8 cellular contexts compared by ENCODE assay signal in the genomic region with DNA sequence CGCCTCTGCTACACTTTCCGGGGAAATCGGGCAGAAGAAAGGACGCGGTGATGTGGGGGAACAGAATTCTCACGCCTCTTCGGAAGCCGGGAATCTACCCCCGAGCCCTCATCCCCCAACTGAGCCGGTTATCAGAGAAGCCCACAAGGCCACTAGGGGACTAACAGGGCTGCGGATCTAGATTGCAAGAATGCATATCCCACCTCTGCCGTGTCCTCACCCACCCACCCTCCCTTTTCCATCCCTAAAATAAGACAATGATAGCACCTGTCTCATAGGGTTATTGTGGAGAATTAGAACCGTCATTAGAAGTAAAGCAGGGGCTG. TPM values are rescaled to one million over a fixed set of nuclear protein-coding genes. Genes with fewer than 3 reads are reported as not detected.
DNase-seq lines count a peak whose midpoint lies in the region; ATAC-seq, FAIRE-seq and TF ChIP-seq lines count a peak whose summit lies in the region.

No MANE protein-coding gene starts in this region.

- H2AFZ ChIP-seq in OCI-LY1 (ENCODE audit: low read length), result no peak overlapping the region

- H3F3A ChIP-seq in OCI-LY1 (ENCODE audit: insufficient read depth, low read length), result no peaks in the 10 kb centered on the region

- H3K27me3 Mint-ChIP-seq in Calu3 (ENCODE audit: unreplicated experiment) (no peaks in the 10 kb centered on the region), endodermal cell (ENCODE audit: insufficient read depth) (no peaks in the 10 kb centered on the region)

- WGBS in endodermal cell (ENCODE audit: insufficient coverage in 1 of 2, insufficient read length in 1 of 2), 2 experiments, result 0 to 5% methylated on average over 11 to 13 of the region's 13 CpGs
- 4 to 10% (median 6%) methylated on average over 13 of the region's 13 CpGs for WGBS in ovary, 3 donors

- H3K79me2 ChIP-seq in OCI-LY1 (ENCODE audit: insufficient read depth, low read length), result no peaks in the 10 kb centered on the region

- H3K36me3 ChIP-seq in OCI-LY1 (ENCODE audit: insufficient read depth, low read length) (peaks cover 29% of the 10 kb centered on the region), endodermal cell (ENCODE audit: control insufficient read depth, insufficient read depth, low read length) (peaks cover 31% of the 10 kb centered on the region), ovary (no peaks in the 10 kb centered on the region)

- H3K9me3 Mint-ChIP-seq in Calu3 (ENCODE audit: low read depth, unreplicated experiment) (no peaks in the 10 kb centered on the region), endodermal cell (no peaks in the 10 kb centered on the region)

- DNase-seq in Calu3 (no peak), endodermal cell (no peak), ovary (no peak), kidney tubule cell (ENCODE audit: low spot score) (no peak), foreskin keratinocyte (no peak), RCC 7860 (ENCODE audit: low spot score) (no peak)

- peak overlapping the region; percentile 89 for H3K27ac Mint-ChIP-seq in Calu3 (ENCODE audit: unreplicated experiment)
- H3K27ac Mint-ChIP-seq in endodermal cell, result peak overlapping the region; percentile 98

- CTCF ChIA-PET in Calu3 (lab: Charles Lee), result interaction anchor here (0.8 to 1.4 kb wide), 4 partner anchors 22 to 139 kb away, joined by 3 to 5 read pairs (median 3); a partner anchor contains a TSS

- no peaks in the 10 kb centered on the region for H4K20me1 ChIP-seq in OCI-LY1 (ENCODE audit: insufficient read depth, low read length)

- ATAC-seq in GM19351 (IDR thresholded peaks at IDR 0.05; ENCODE audit: unreplicated experiment), result no peak
- ATAC-seq in foreskin keratinocyte, result no peak

- H3K4me1 ChIP-seq in OCI-LY1 (ENCODE audit: insufficient read depth, low read length, severe bottlenecking), result peaks cover 51% of the 10 kb centered on the region
- no peaks in the 10 kb centered on the region for H3K4me1 ChIP-seq in endodermal cell (ENCODE audit: control insufficient read depth, insufficient read depth, low read length)
- peaks cover 10% of the 10 kb centered on the region for H3K4me1 ChIP-seq in ovary (ENCODE audit: insufficient read depth)
- no peaks in the 10 kb centered on the region for H3K4me1 ChIP-seq in foreskin keratinocyte

- H3K27ac ChIP-seq in OCI-LY1 (ENCODE audit: low read depth, low read length, poor library complexity, severe bottlenecking) (peak overlapping the region; percentile 86), endodermal cell (ENCODE audit: low read depth, low read length) (peak overlapping the region; percentile 96), ovary (peak overlapping the region in 1 of 2 donors; percentile 78), foreskin keratinocyte (no peak overlapping the region)

- H3K4me1 Mint-ChIP-seq in Calu3 (ENCODE audit: low read depth, unreplicated experiment), result peaks cover 25% of the 10 kb centered on the region
- peaks cover 3% of the 10 kb centered on the region for H3K4me1 Mint-ChIP-seq in endodermal cell

- BruUV-seq in Calu3 (replicated peaks; lab: Mats Ljungman, UMichigan), result no TSS peak

- no peak for TF ChIP-seq POLR2A in ovary (IDR thresholded peaks at IDR 0.05)

- H3K9me3 ChIP-seq in OCI-LY1 (ENCODE audit: low read length) (no peaks in the 10 kb centered on the region), endodermal cell (ENCODE audit: control insufficient read depth, low read length) (no peaks in the 10 kb centered on the region), ovary (no peaks in the 10 kb centered on the region)

- FAIRE-seq in RCC 7860 (lab: Jason Lieb, UNC), result no peak

- intact Hi-C loops in Calu3 (cut with micrococcal nuclease; ENCODE audit: unreplicated experiment) (loop anchor here (10.0 kb wide), 1 partner anchor 194 kb away; a partner anchor contains a TSS), ovary (cut with DNase I) (no loop called here)

- H3K4me3 Mint-ChIP-seq in Calu3 (ENCODE audit: low read depth, unreplicated experiment) (peak overlapping the region; percentile 97), endodermal cell (peak overlapping the region; percentile 66)

- TF ChIP-seq CTCF in Calu3 (IDR thresholded peaks at IDR 0.05; ENCODE audit: unreplicated experiment) (peak; percentile 26), OCI-LY1 (IDR thresholded peaks at IDR 0.05; ENCODE audit: low read length) (peak; percentile 34; the same call in 1 of the 2 replicates), endodermal cell (conservative IDR thresholded peaks at IDR 0.05) (peak; percentile 47), ovary (IDR thresholded peaks at IDR 0.05) (no peak), foreskin keratinocyte (conservative IDR thresholded peaks at IDR 0.05) (no peak)

- TF ChIP-seq EP300 in ovary (IDR thresholded peaks at IDR 0.05), result no peak

- H3K9me2 ChIP-seq in OCI-LY1 (ENCODE audit: low read depth, low read length), result no peaks in the 10 kb centered on the region

- H3K27me3 ChIP-seq in OCI-LY1 (ENCODE audit: insufficient read depth, low read length) (no peaks in the 10 kb centered on the region), endodermal cell (ENCODE audit: control insufficient read depth, insufficient read depth, low read length, poor library complexity, severe bottlenecking) (no peaks in the 10 kb centered on the region), ovary (no peaks in the 10 kb centered on the region), foreskin keratinocyte (no peaks in the 10 kb centered on the region)

- H3K4me3 ChIP-seq in OCI-LY1 (ENCODE audit: low read depth, low read length, poor library complexity, severe bottlenecking) (peak overlapping the region; percentile 71), endodermal cell (ENCODE audit: low read length) (peak overlapping the region; percentile 87), ovary (peak overlapping the region; percentile 58)

- H3K9ac ChIP-seq in OCI-LY1 (ENCODE audit: low read length), result peak overlapping the region; percentile 56
- H3K9ac ChIP-seq in endodermal cell (ENCODE audit: extremely low read depth, low read length, poor library complexity, severe bottlenecking), result peak overlapping the region; percentile 74

- peak overlapping the region; percentile 98 for H3K4me2 ChIP-seq in OCI-LY1 (ENCODE audit: low read length)

- peaks cover 80% of the 10 kb centered on the region for H3K36me3 Mint-ChIP-seq in Calu3 (ENCODE audit: insufficient read depth, unreplicated experiment)
- H3K36me3 Mint-ChIP-seq in endodermal cell (ENCODE audit: low read depth), result peaks cover 31% of the 10 kb centered on the region

RNA-seq across cellular contexts. Expression of a gene that starts 1.1 kb away (rescaled TPM):
- total RNA-seq in Calu3 (2022) (9.2 and 9.9 TPM in 2 replicates), endodermal cell (1 to 10 TPM; 4.6 to 7.1 TPM), ovary (10 to 100 TPM in 3 of 7 donors, 1 to 10 TPM in 4; 3.6 to 12.8 (median 7.6) TPM), foreskin keratinocyte (3.4 and 3.8 TPM in 2 replicates)
- 9.0 TPM for polyA plus RNA-seq in endodermal cell (2013, experiment 1 of 2)
- polyA plus RNA-seq in endodermal cell (2013, experiment 2 of 2), result 6.1 TPM
- polyA plus RNA-seq in ovary (1 to 10 TPM in 1 of 2 donors, under 1 TPM in 1; 0.93 to 9.0 TPM), foreskin keratinocyte (4.7 and 6.2 TPM in 2 replicates)

RNA-seq across cellular contexts. Expression of a gene that starts 4.0 kb away (rescaled TPM):
- total RNA-seq in Calu3 (2022), result 15.1 and 16.2 TPM in 2 replicates
- total RNA-seq in endodermal cell, result 10 to 100 TPM; 17.3 to 23.2 TPM
- 20.7 TPM for polyA plus RNA-seq in endodermal cell (2013, experiment 1 of 2)
- 16.6 TPM for polyA plus RNA-seq in endodermal cell (2013, experiment 2 of 2)
- 10 to 100 TPM; 16.7 to 37.5 (median 25.6) TPM for total RNA-seq in ovary
- 10 to 100 TPM; 16.7 to 37.7 TPM for polyA plus RNA-seq in ovary
- 10.4 and 12.7 TPM in 2 replicates for total RNA-seq in foreskin keratinocyte
- 15.1 and 18.4 TPM in 2 replicates for polyA plus RNA-seq in foreskin keratinocyte

RNA-seq across cellular contexts. Expression of a gene that starts 4.3 kb away (rescaled TPM):
- 114 and 126 TPM in 2 replicates for total RNA-seq in Calu3 (2022)
- 100 to 1,000 TPM; 101 to 109 TPM for total RNA-seq in endodermal cell
- polyA plus RNA-seq in endodermal cell (2013, experiment 1 of 2), result 76.8 TPM
- 65.3 TPM for polyA plus RNA-seq in endodermal cell (2013, experiment 2 of 2)
- 10 to 100 TPM; 23.4 to 90.4 (median 44.9) TPM for total RNA-seq in ovary
- 10 to 100 TPM; 34.0 to 44.6 TPM for polyA plus RNA-seq in ovary
- total RNA-seq in foreskin keratinocyte, result 63.7 and 75.8 TPM in 2 replicates
- polyA plus RNA-seq in foreskin keratinocyte, result 118 and 136 TPM in 2 replicates

RNA-seq across cellular contexts. Expression of a gene that starts 7.2 kb away (rescaled TPM):
- 12.4 and 15.9 TPM in 2 replicates for total RNA-seq in Calu3 (2022)
- total RNA-seq in endodermal cell, result 1 to 10 TPM; 6.6 to 7.6 TPM
- 11.6 TPM for polyA plus RNA-seq in endodermal cell (2013, experiment 1 of 2)
- polyA plus RNA-seq in endodermal cell (2013, experiment 2 of 2), result 10.4 TPM
- 10 to 100 TPM; 14.5 to 25.6 (median 19.1) TPM for total RNA-seq in ovary
- polyA plus RNA-seq in ovary, result 10 to 100 TPM in 1 of 2 donors, 1 to 10 TPM in 1; 9.8 to 24.1 TPM
- total RNA-seq in foreskin keratinocyte, result 9.5 and 12.8 TPM in 2 replicates
- polyA plus RNA-seq in foreskin keratinocyte, result 15.7 and 16.3 TPM in 2 replicates

RNA-seq across cellular contexts. Expression of a gene that starts 15.7 kb away (rescaled TPM):
- total RNA-seq in Calu3 (2022) (0.71 and 0.93 TPM in 2 replicates), endodermal cell (under 1 TPM; 0.33 to 0.90 TPM), ovary (100 to 1,000 TPM in 6 of 7 donors, 10 to 100 TPM in 1; 44.9 to 276 (median 232) TPM), foreskin keratinocyte (0.07 and 0.10 TPM in 2 replicates)
- polyA plus RNA-seq in endodermal cell (2013, experiment 1 of 2), result 0.36 TPM
- polyA plus RNA-seq in endodermal cell (2013, experiment 2 of 2), result 0.62 TPM
- polyA plus RNA-seq in ovary (100 to 1,000 TPM; 101 to 434 TPM), foreskin keratinocyte (0.39 and 0.46 TPM in 2 replicates)

Comparison
In these comparisons a context has a peak if more than half of its experiments do, and no peak if none do; other contexts are left out.
1. CTCF ChIP-seq: peak in Calu3 (single experiment), OCI-LY1 (single experiment) and endodermal cell (single experiment); none in ovary (0 of 3) and foreskin keratinocyte (single experiment).
2. Peak in every context shown above with its lines, with median percentiles within 50 percentile points of each other: H3K4me3 ChIP-seq.